ENCODE assay signal across 8 cellular contexts in genomic region chr9:133335924-133336811, GRCh38. TPM values are rescaled to one million over a fixed set of nuclear protein-coding genes. Genes with fewer than 3 reads are reported as not detected.
A peak's percentile ranks its signal among the peaks of the same experiment; 100 is the strongest.
DNase-seq lines count a peak whose midpoint lies in the region; ATAC-seq and TF ChIP-seq lines count a peak whose summit lies in the region.

Gene SURF6 (minus strand): TSS chr9:133336188. CDS start chr9:133336132, 56 bp downstream.

- peak; percentile 67 for DNase-seq in GM12864 (ENCODE audit: low read depth)
- peak; percentile 83 for DNase-seq in NCI-H128 (lab: John Stamatoyannopoulos, UW; ENCODE audit: unreplicated experiment)
- peak; percentile 87 for DNase-seq in SKM-1 treated with dmso at 0.1 percent for 144 hours (lab: John Stamatoyannopoulos, UW; ENCODE audit: unreplicated experiment)
- peak; percentile 97 for DNase-seq in activated naive CD4-positive, alpha-beta T cell treated with anti-CD3 and anti-CD28 coated beads, Interleukin-2, amount 50 U/mL, for 72 hours (ENCODE audit: low spot score in 2 of 2)
- no peak for DNase-seq in glomerular endothelial cell (ENCODE audit: extremely low read depth, low read depth, low spot score)
- peak; percentile 74 for DNase-seq in omental fat pad (ENCODE audit: low spot score)

- peak within 1 kb of the TSS; percentile 92 for H3K4me3 ChIP-seq in GM12864 (ENCODE audit: low read depth, low read length)

- no peaks in the 10 kb centered on the region for H3K9me3 Mint-ChIP-seq in activated naive CD4-positive, alpha-beta T cell treated with anti-CD3 and anti-CD28 coated beads, Interleukin-2, amount 50 U/mL, for 72 hours

- TF ChIP-seq CTCF in GM12864 (IDR thresholded peaks at IDR 0.05; ENCODE audit: low read depth, low read length, missing control alignments) (no peak), omental fat pad (IDR thresholded peaks at IDR 0.05) (no peak)

- H3K27ac ChIP-seq in temporal lobe (ENCODE audit: low read depth, low read length): peak within 1 kb of the TSS; percentile 66

- peak; percentile 92 for ATAC-seq in HG02759 (IDR thresholded peaks at IDR 0.05; ENCODE audit: unreplicated experiment)
- ATAC-seq in activated naive CD4-positive, alpha-beta T cell treated with anti-CD3 and anti-CD28 coated beads, Interleukin-2, amount 50 U/mL, for 72 hours: peak; percentile 96
- ATAC-seq in omental fat pad (ENCODE audit: low FRiP score): peak; percentile 95

- H3K27ac Mint-ChIP-seq in activated naive CD4-positive, alpha-beta T cell treated with anti-CD3 and anti-CD28 coated beads, Interleukin-2, amount 50 U/mL, for 72 hours: peak within 1 kb of the TSS; percentile 88 to 93

- peaks cover 31 to 44% of the 10 kb centered on the region in 2 donors for H3K36me3 Mint-ChIP-seq in activated naive CD4-positive, alpha-beta T cell treated with anti-CD3 and anti-CD28 coated beads, Interleukin-2, amount 50 U/mL, for 72 hours

RNA-seq across cellular contexts. Expression of gene SURF6, which starts in this region (rescaled TPM):
- total RNA-seq in activated naive CD4-positive, alpha-beta T cell treated with anti-CD3 and anti-CD28 coated beads, Interleukin-2, amount 50 U/mL, for 72 hours: 10 to 100 TPM; 10.7 to 22.0 TPM
- 17.1 and 22.9 TPM in 2 replicates for total RNA-seq in glomerular endothelial cell
- 10 to 100 TPM; 10.5 to 47.8 (median 14.5) TPM for total RNA-seq in omental fat pad
- 14.8 TPM for total RNA-seq in temporal lobe
